Comparison of ENCODE assay signal across 8 cellular contexts in genomic region chr2:74198461-74199274, GRCh38. TPM values are rescaled to one million over a fixed set of nuclear protein-coding genes. Genes with fewer than 3 reads are reported as not detected.
DNase-seq lines count a peak whose midpoint lies in the region; TF ChIP-seq lines count a peak whose summit lies in the region.

MTHFD2 (plus strand) TSS chr2:74198615; CDS start chr2:74198642, 27 bp downstream.

- peak within 1 kb of the TSS; percentile 100 for H3K4me3 Mint-ChIP-seq in neural progenitor cell

- no peaks in the 10 kb centered on the region for H3K27me3 ChIP-seq in HAP-1 (ENCODE audit: low read depth)
- H3K27me3 ChIP-seq in MG63: no peaks in the 10 kb centered on the region
- H3K27me3 ChIP-seq in neural progenitor cell: no peaks in the 10 kb centered on the region

- H3K27me3 Mint-ChIP-seq in neural progenitor cell (ENCODE audit: insufficient read depth, low read depth): peaks cover 6% of the 10 kb centered on the region

- in situ Hi-C loops in HAP-1 (cut with MboI; ENCODE audit: low sequenced_read_pairs): no loop called here

- peak within 1 kb of the TSS; percentile 64 for H3K9ac ChIP-seq in neural progenitor cell

- peaks cover 22% of the 10 kb centered on the region for H3F3A ChIP-seq in neural progenitor cell (ENCODE audit: low read depth)

- peaks cover 28% of the 10 kb centered on the region for H3K4me1 Mint-ChIP-seq in neural progenitor cell

- DNase-seq in GDM1 (lab: John Stamatoyannopoulos, UW) (peak; percentile 96), HAP-1 (ENCODE audit: low spot score in 2 of 2) (peak; percentile 96 to 99), MG63 (peak; percentile 97), SHP77 treated with DMSO at 0.1 percent for 48 hours (lab: John Stamatoyannopoulos, UW) (peak; percentile 96), fibroblast of villous mesenchyme (ENCODE audit: low read depth) (peak; percentile 99), neural progenitor cell (ENCODE audit: low spot score) (peak; percentile 97), stromal cell of bone marrow (ENCODE audit: low read depth) (peak; percentile 90)
- peak; percentile 96 for DNase-seq in activated effector memory CD4-positive, alpha-beta T cell treated with anti-CD3 and anti-CD28 coated beads, Interleukin-2, amount 50 U/mL, for 16 hours

- H4K20me1 ChIP-seq in neural progenitor cell (ENCODE audit: low read depth): peaks cover 40% of the 10 kb centered on the region

- H3K27ac ChIP-seq in neural progenitor cell: peak within 1 kb of the TSS; percentile 90

- H3K9me3 Mint-ChIP-seq in neural progenitor cell: no peaks in the 10 kb centered on the region

- TF ChIP-seq CTCF in fibroblast of villous mesenchyme (IDR thresholded peaks at IDR 0.05; ENCODE audit: insufficient read depth, low read depth, low read length) (peak; percentile 80), neural progenitor cell (IDR thresholded peaks at IDR 0.05) (peak; percentile 75)

- H3K27ac Mint-ChIP-seq in neural progenitor cell: peak within 1 kb of the TSS; percentile 100

- H3K9me3 ChIP-seq in HAP-1: no peaks in the 10 kb centered on the region
- H3K9me3 ChIP-seq in MG63: no peaks in the 10 kb centered on the region
- H3K9me3 ChIP-seq in neural progenitor cell (ENCODE audit: low read depth): no peaks in the 10 kb centered on the region

- peaks cover 28% of the 10 kb centered on the region for H3K4me1 ChIP-seq in HAP-1
- peaks cover 10% of the 10 kb centered on the region for H3K4me1 ChIP-seq in neural progenitor cell

- peak within 1 kb of the TSS; percentile 99 for H3K4me3 ChIP-seq in HAP-1
- peak within 1 kb of the TSS; percentile 100 for H3K4me3 ChIP-seq in MG63
- peak within 1 kb of the TSS; percentile 94 for H3K4me3 ChIP-seq in fibroblast of villous mesenchyme (ENCODE audit: low read depth, low read length)
- peak within 1 kb of the TSS; percentile 81 for H3K4me3 ChIP-seq in neural progenitor cell

- H2AFZ ChIP-seq in neural progenitor cell (replicated peaks): peak within 1 kb of the TSS; percentile 81

- H3K36me3 Mint-ChIP-seq in neural progenitor cell: peaks cover 5% of the 10 kb centered on the region

- H3K36me3 ChIP-seq in HAP-1 (replicated peaks): peaks cover 36% of the 10 kb centered on the region
- H3K36me3 ChIP-seq in MG63: peaks cover 42% of the 10 kb centered on the region
- no peaks in the 10 kb centered on the region for H3K36me3 ChIP-seq in neural progenitor cell

- peak within 1 kb of the TSS; percentile 90 for H3K4me2 ChIP-seq in neural progenitor cell

- H3K79me2 ChIP-seq in neural progenitor cell (ENCODE audit: low read depth): peaks cover 46% of the 10 kb centered on the region

RNA-seq across cellular contexts. Expression of gene MTHFD2, which starts in this region (rescaled TPM):
- total RNA-seq in MG63 (2014; rRNA removed; shearing (Covaris generic); ENCODE audit: low replicate concordance): 445 and 448 TPM in 2 replicates
- total RNA-seq in fibroblast of villous mesenchyme (174 and 177 TPM in 2 replicates), neural progenitor cell (ENCODE audit: low replicate concordance) (79.5 and 101 TPM in 2 replicates)

Comparison
In these comparisons a context has a peak if more than half of its experiments do, and no peak if none do; other contexts are left out.
1. Peak in every context shown above with its lines: DNase-seq, H3K4me3 ChIP-seq and H3K27ac ChIP-seq.